ENCODE assay signal across 19 cellular contexts in genomic region chr4:63620271-63620670, GRCh38.
DNase-seq lines count a peak whose midpoint lies in the region.
"Had no signal": no experiment of that assay in that cellular context is flagged by ENCODE, and none has a peak within 500 bp of the region (broad histone marks: within the 10 kb centered on the region; RNA-seq: fewer than 3 reads in every experiment).

No MANE protein-coding gene starts in this region.

- H3K4me3 Mint-ChIP-seq in immature natural killer cell, result no peak overlapping the region
- H3K4me3 Mint-ChIP-seq: activated T-helper 17 cell treated with anti-CD3 and anti-CD28 coated beads, Interleukin-2, amount 50 U/mL, for 72 hours; CD8-positive, alpha-beta T cell; memory B cell; naive thymus-derived CD8-positive, alpha-beta T cell; WTC11 had no signal

- no peak overlapping the region for H3K27ac Mint-ChIP-seq in immature natural killer cell
- H3K27ac Mint-ChIP-seq: activated T-helper 17 cell treated with anti-CD3 and anti-CD28 coated beads, Interleukin-2, amount 50 U/mL, for 72 hours; CD8-positive, alpha-beta T cell; memory B cell; naive thymus-derived CD8-positive, alpha-beta T cell; WTC11 had no signal

- DNase-seq in DMS 273 (lab: John Stamatoyannopoulos, UW; ENCODE audit: unreplicated experiment) (peak; percentile 96), NCI-H1417 (lab: John Stamatoyannopoulos, UW) (peak in 2 of 3 experiments; percentile 62 to 86), NCI-H446 (lab: John Stamatoyannopoulos, UW) (peak; percentile 92), cerebellum (ENCODE audit: low spot score) (peak; percentile 60), NCI-H128 (lab: John Stamatoyannopoulos, UW; ENCODE audit: unreplicated experiment) (no peak), NCI-H2196 treated with DMSO at 0.1 percent for 48 hours (lab: John Stamatoyannopoulos, UW; ENCODE audit: unreplicated experiment) (no peak), immature natural killer cell (no peak)
- no peak for DNase-seq in activated naive CD4-positive, alpha-beta T cell treated with anti-CD3 and anti-CD28 coated beads, Interleukin-2, amount 50 U/mL, for 16 hours
- DNase-seq: CD8-positive, alpha-beta T cell; central memory CD4-positive, alpha-beta T cell; effector CD8-positive, alpha-beta T cell; naive thymus-derived CD8-positive, alpha-beta T cell; small intestine; stimulated activated CD4-positive, alpha-beta T cell treated with anti-CD3 and anti-CD28 coated beads, Interleukin-4, amount 100 ng/mL, for 4 hours; stimulated activated CD8-positive, alpha-beta memory T cell treated with anti-CD3 and anti-CD28 coated beads, Interleukin-4, amount 100 ng/mL, for 48 hours; T-helper 2 cell had no signal

- H3K36me3 Mint-ChIP-seq in immature natural killer cell, result no peaks in the 10 kb centered on the region
- H3K36me3 Mint-ChIP-seq: CD8-positive, alpha-beta T cell; memory B cell; WTC11 had no signal

- no peaks in the 10 kb centered on the region for H3K27me3 Mint-ChIP-seq in immature natural killer cell (ENCODE audit: low read depth in 3 of 3)
- H3K27me3 Mint-ChIP-seq: activated T-helper 17 cell treated with anti-CD3 and anti-CD28 coated beads, Interleukin-2, amount 50 U/mL, for 72 hours; memory B cell; naive thymus-derived CD8-positive, alpha-beta T cell had no signal

- H3K4me1 Mint-ChIP-seq in immature natural killer cell, result no peaks in the 10 kb centered on the region
- H3K4me1 Mint-ChIP-seq: activated T-helper 17 cell treated with anti-CD3 and anti-CD28 coated beads, Interleukin-2, amount 50 U/mL, for 72 hours; memory B cell; naive thymus-derived CD8-positive, alpha-beta T cell; WTC11 had no signal

- H3K9me3 Mint-ChIP-seq in immature natural killer cell, result peaks cover 5 to 28% (median 16%) of the 10 kb centered on the region in 6 donors
- H3K9me3 Mint-ChIP-seq: activated T-helper 17 cell treated with anti-CD3 and anti-CD28 coated beads, Interleukin-2, amount 50 U/mL, for 72 hours; memory B cell; WTC11 had no signal

Comparison
In these comparisons a context has a peak if more than half of its experiments do, and no peak if none do; other contexts are left out.
1. DNase-seq: peak in DMS 273 (single experiment), NCI-H1417 (2 of 3), NCI-H446 (2 of 2) and cerebellum (single experiment); none in NCI-H128 (single experiment), activated naive CD4-positive, alpha-beta T cell treated with anti-CD3 and anti-CD28 coated beads, Interleukin-2, amount 50 U/mL, for 16 hours (single experiment), NCI-H2196 treated with DMSO at 0.1 percent for 48 hours (single experiment) and immature natural killer cell (0 of 3).